Comparison of ENCODE assay signal across 12 cellular contexts in the genomic region with DNA sequence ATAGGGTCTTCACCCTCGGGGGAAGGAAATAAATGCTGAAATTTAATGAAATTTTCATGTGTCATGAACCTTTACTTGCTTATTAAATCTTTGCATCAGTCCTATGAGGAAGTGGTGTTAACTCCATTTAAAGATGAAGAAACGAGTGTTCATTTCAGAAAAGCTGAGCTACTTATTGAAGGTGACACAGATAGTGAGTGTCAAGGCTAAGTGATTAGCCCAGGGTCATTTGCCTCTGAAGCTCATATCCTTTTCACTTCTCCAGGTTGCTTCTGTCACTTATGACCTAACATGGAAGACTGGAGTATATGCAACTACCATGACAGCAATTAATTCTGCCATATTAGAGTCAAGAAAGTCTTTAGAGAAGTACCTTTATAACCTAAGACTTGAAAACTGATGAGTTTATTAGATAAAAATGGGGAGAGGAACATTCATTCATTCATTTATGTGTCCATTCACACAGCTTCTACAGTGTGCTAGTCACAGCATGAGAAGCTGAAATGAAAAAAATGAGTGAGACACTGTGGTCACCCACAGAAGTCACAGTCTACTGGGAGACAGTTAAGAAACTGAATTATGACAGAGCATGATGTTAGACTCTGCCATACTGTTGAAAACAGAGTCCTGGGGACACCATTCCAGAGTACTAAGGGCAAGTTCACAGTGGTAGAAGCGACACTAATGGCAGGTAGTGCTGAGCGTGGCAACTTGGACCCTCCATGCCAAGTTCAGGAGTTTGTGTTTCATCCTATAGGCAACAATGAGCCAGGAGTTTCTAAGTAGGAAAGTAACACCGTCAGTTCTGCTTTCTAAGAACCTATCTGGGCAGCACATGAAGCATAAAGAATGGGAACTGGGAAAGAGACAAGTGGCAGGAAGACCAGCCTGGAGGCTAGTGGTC. TPM values are rescaled to one million over a fixed set of nuclear protein-coding genes. Genes with fewer than 3 reads are reported as not detected.
DNase-seq lines count a peak whose midpoint lies in the region; ATAC-seq and TF ChIP-seq lines count a peak whose summit lies in the region.
"Had no signal": no experiment of that assay in that cellular context is flagged by ENCODE, and none has a peak within 500 bp of the region (broad histone marks: within the 10 kb centered on the region; RNA-seq: fewer than 3 reads in every experiment).

No MANE protein-coding gene starts in this region.

- intact Hi-C loops in CD8-positive, alpha-beta T cell (cut with DNase I, micrococcal nuclease): loop anchor here in 1 of 2 experiments (5.0 kb wide), 1 partner anchor 46 kb away; no protein-coding TSS in a partner anchor

- H3K27ac Mint-ChIP-seq in activated CD8-positive, alpha-beta memory T cell treated with anti-CD3 and anti-CD28 coated beads, Interleukin-2, amount 10 ng/mL, durations not matched to agents 7 days and 5 days: no peak overlapping the region
- peak overlapping the region; percentile 17 for H3K27ac Mint-ChIP-seq in stimulated activated naive CD8-positive, alpha-beta T cell treated with anti-CD3 and anti-CD28 coated beads, Interleukin-15, Interleukin-2, amounts not matched to agents 100 ng/mL and 50 ng/mL, for 24 hours
- H3K27ac Mint-ChIP-seq in CD8-positive, alpha-beta T cell: no peak overlapping the region

- DNase-seq in activated CD8-positive, alpha-beta memory T cell treated with anti-CD3 and anti-CD28 coated beads, Interleukin-2, amount 10 ng/mL, durations not matched to agents 7 days and 5 days: no peak
- no peak for DNase-seq in activated CD8-positive, alpha-beta memory T cell treated with anti-CD3 and anti-CD28 coated beads, Interleukin-2, amount 50 U/mL, for 4 hours
- DNase-seq in stimulated activated CD4-positive, alpha-beta T cell treated with anti-CD3 and anti-CD28 coated beads, Interleukin-2, amount 100 ng/mL, for 24 hours: no peak
- DNase-seq in CD8-positive, alpha-beta T cell: no peak
- DNase-seq in COLO829 (ENCODE audit: low spot score): no peak
- DNase-seq: activated CD4-positive, alpha-beta T cell treated with anti-CD3 and anti-CD28 coated beads, Interleukin-2, amount 50 U/mL, for 4 hours; heart right ventricle had no signal

- TF ChIP-seq CTCF in CD8-positive, alpha-beta T cell (IDR thresholded peaks at IDR 0.05): no peak

- no peaks in the 10 kb centered on the region for H3K36me3 ChIP-seq in CD8-positive, alpha-beta T cell (ENCODE audit: insufficient read depth, low read length)
- H3K36me3 ChIP-seq: cardiac muscle cell, thoracic aorta had no signal

- no peaks in the 10 kb centered on the region for H3K27me3 ChIP-seq in CD8-positive, alpha-beta T cell (ENCODE audit: insufficient read depth, low read length)
- H3K27me3 ChIP-seq: heart right ventricle had no signal

- peaks cover 10% of the 10 kb centered on the region for H3K4me1 ChIP-seq in CD8-positive, alpha-beta T cell (ENCODE audit: insufficient read depth, low read length)

- no peaks in the 10 kb centered on the region for H3K27me3 Mint-ChIP-seq in activated CD8-positive, alpha-beta memory T cell treated with anti-CD3 and anti-CD28 coated beads, Interleukin-2, amount 10 ng/mL, durations not matched to agents 7 days and 5 days
- no peaks in the 10 kb centered on the region for H3K27me3 Mint-ChIP-seq in stimulated activated naive CD8-positive, alpha-beta T cell treated with anti-CD3 and anti-CD28 coated beads, Interleukin-15, Interleukin-2, amounts not matched to agents 100 ng/mL and 50 ng/mL, for 24 hours
- no peaks in the 10 kb centered on the region for H3K27me3 Mint-ChIP-seq in CD8-positive, alpha-beta T cell (ENCODE audit: low read depth)

- H3K9me3 ChIP-seq in CD8-positive, alpha-beta T cell (ENCODE audit: low read length): no peaks in the 10 kb centered on the region
- H3K9me3 ChIP-seq: heart right ventricle, thoracic aorta had no signal

- POLR2A ChIA-PET in CD8-positive, alpha-beta T cell (lab: Charles Lee): no interaction called here

- no peak overlapping the region for H3K4me3 Mint-ChIP-seq in activated CD8-positive, alpha-beta memory T cell treated with anti-CD3 and anti-CD28 coated beads, Interleukin-2, amount 10 ng/mL, durations not matched to agents 7 days and 5 days
- no peak overlapping the region for H3K4me3 Mint-ChIP-seq in stimulated activated naive CD8-positive, alpha-beta T cell treated with anti-CD3 and anti-CD28 coated beads, Interleukin-15, Interleukin-2, amounts not matched to agents 100 ng/mL and 50 ng/mL, for 24 hours
- no peak overlapping the region for H3K4me3 Mint-ChIP-seq in CD8-positive, alpha-beta T cell

- no peak overlapping the region for H3K27ac ChIP-seq in CD8-positive, alpha-beta T cell (ENCODE audit: low read depth, low read length)
- H3K27ac ChIP-seq: cardiac muscle cell, heart right ventricle, thoracic aorta had no signal

- peaks cover 26% of the 10 kb centered on the region for H3K4me1 Mint-ChIP-seq in activated CD8-positive, alpha-beta memory T cell treated with anti-CD3 and anti-CD28 coated beads, Interleukin-2, amount 10 ng/mL, durations not matched to agents 7 days and 5 days
- H3K4me1 Mint-ChIP-seq in stimulated activated naive CD8-positive, alpha-beta T cell treated with anti-CD3 and anti-CD28 coated beads, Interleukin-15, Interleukin-2, amounts not matched to agents 100 ng/mL and 50 ng/mL, for 24 hours (ENCODE audit: low read depth): peaks cover 8% of the 10 kb centered on the region
- H3K4me1 Mint-ChIP-seq in CD8-positive, alpha-beta T cell (ENCODE audit: low read depth): peaks cover 5% of the 10 kb centered on the region

- no peak overlapping the region for H3K4me3 ChIP-seq in CD8-positive, alpha-beta T cell (ENCODE audit: low read depth, low read length)
- H3K4me3 ChIP-seq: cardiac muscle cell, heart right ventricle, thoracic aorta had no signal

- no peaks in the 10 kb centered on the region for H3K9me3 Mint-ChIP-seq in activated CD8-positive, alpha-beta memory T cell treated with anti-CD3 and anti-CD28 coated beads, Interleukin-2, amount 10 ng/mL, durations not matched to agents 7 days and 5 days (ENCODE audit: low read depth)
- no peaks in the 10 kb centered on the region for H3K9me3 Mint-ChIP-seq in stimulated activated naive CD8-positive, alpha-beta T cell treated with anti-CD3 and anti-CD28 coated beads, Interleukin-15, Interleukin-2, amounts not matched to agents 100 ng/mL and 50 ng/mL, for 24 hours
- no peaks in the 10 kb centered on the region for H3K9me3 Mint-ChIP-seq in CD8-positive, alpha-beta T cell

- peak; percentile 89 for ATAC-seq in activated CD8-positive, alpha-beta memory T cell treated with anti-CD3 and anti-CD28 coated beads, Interleukin-2, amount 10 ng/mL, durations not matched to agents 7 days and 5 days
- ATAC-seq in GM21737 (IDR thresholded peaks at IDR 0.05; ENCODE audit: unreplicated experiment): peak; percentile 93
- ATAC-seq in HG03432 (IDR thresholded peaks at IDR 0.05; ENCODE audit: unreplicated experiment): peak; percentile 95
- ATAC-seq in CD8-positive, alpha-beta T cell: no peak
- ATAC-seq: heart right ventricle had no signal

- H3K36me3 Mint-ChIP-seq in activated CD8-positive, alpha-beta memory T cell treated with anti-CD3 and anti-CD28 coated beads, Interleukin-2, amount 10 ng/mL, durations not matched to agents 7 days and 5 days: peaks cover 9% of the 10 kb centered on the region
- H3K36me3 Mint-ChIP-seq in stimulated activated naive CD8-positive, alpha-beta T cell treated with anti-CD3 and anti-CD28 coated beads, Interleukin-15, Interleukin-2, amounts not matched to agents 100 ng/mL and 50 ng/mL, for 24 hours (ENCODE audit: low read depth): peaks cover 14% of the 10 kb centered on the region
- H3K36me3 Mint-ChIP-seq in CD8-positive, alpha-beta T cell: peaks cover 10% of the 10 kb centered on the region

- CTCF ChIA-PET in activated CD8-positive, alpha-beta memory T cell treated with anti-CD3 and anti-CD28 coated beads, Interleukin-2, amount 10 ng/mL, durations not matched to agents 7 days and 5 days (lab: Charles Lee): interaction anchor here (1.2 to 5.0 kb wide), 4 partner anchors 8 to 32 kb away, joined by 3 to 23 read pairs (median 4); partner anchors contain the start of gene TIFA
- CTCF ChIA-PET in CD8-positive, alpha-beta T cell (lab: Charles Lee): interaction anchor here (0.7 to 0.9 kb wide), 2 partner anchors 10 to 218 kb away, joined by 3 read pairs; no protein-coding TSS in a partner anchor

RNA-seq across cellular contexts. Expression of gene ALPK1, which starts 21.3 kb away (rescaled TPM):
- total RNA-seq in activated CD8-positive, alpha-beta memory T cell treated with anti-CD3 and anti-CD28 coated beads, Interleukin-2, amount 10 ng/mL, durations not matched to agents 7 days and 5 days: 10 to 100 TPM in 1 of 2 experiments, 1 to 10 TPM in 1; 7.3 to 17.7 TPM
- 1 to 10 TPM; 6.5 to 7.0 TPM for total RNA-seq in CD8-positive, alpha-beta T cell

RNA-seq across cellular contexts. Expression of gene TIFA, which starts 32.8 kb away (rescaled TPM):
- total RNA-seq in activated CD8-positive, alpha-beta memory T cell treated with anti-CD3 and anti-CD28 coated beads, Interleukin-2, amount 10 ng/mL, durations not matched to agents 7 days and 5 days: 10 to 100 TPM; 29.0 to 32.5 TPM
- total RNA-seq in CD8-positive, alpha-beta T cell: 10 to 100 TPM; 12.3 to 16.1 TPM
